Comparison of ENCODE assay signal across 8 cellular contexts in genomic region chr9:66830777-66831497, GRCh38.
DNase-seq lines count a peak whose midpoint lies in the region; ATAC-seq, FAIRE-seq and TF ChIP-seq lines count a peak whose summit lies in the region.
"Not testable (repeated sequence)": the region's sequence is repeated elsewhere in the genome, so short reads cannot be mapped to it uniquely, and the experiment has no call there.

No MANE protein-coding gene starts in this region.

- intact Hi-C loops in right cardiac atrium (cut with DNase I); HepG2 (cut with micrococcal nuclease; ENCODE audit: unreplicated experiment); sciatic nerve (cut with DNase I); aorta (cut with DNase I): not testable (repeated sequence)

- peak; percentile 46 for DNase-seq in coronary artery (ENCODE audit: low spot score)
- DNase-seq in right cardiac atrium = peak in 1 of 3 donors; percentile 46
- not testable (repeated sequence) for DNase-seq in HepG2 (ENCODE audit: low spot score); sciatic nerve (ENCODE audit: low spot score); stimulated activated naive CD8-positive, alpha-beta T cell treated with anti-CD3 and anti-CD28 coated beads, Interleukin-15, amount 100 ng/mL, for 72 hours
- DNase-seq in mesenteric fat pad (ENCODE audit: low spot score) = peak; percentile 60
- DNase-seq in aorta = peak in 1 of 2 donors; percentile 51

- peak; percentile 16 for ATAC-seq in gastroesophageal sphincter
- peak; percentile 21 to 51 for ATAC-seq in right cardiac atrium
- peak; percentile 28 for ATAC-seq in HepG2
- ATAC-seq in sciatic nerve = peak; percentile 22
- ATAC-seq in stimulated activated naive CD8-positive, alpha-beta T cell treated with anti-CD3 and anti-CD28 coated beads, Interleukin-15, amount 100 ng/mL, for 72 hours = peak; percentile 55
- peak; percentile 12 for ATAC-seq in aorta (ENCODE audit: low FRiP score)

- not testable (repeated sequence) for H4K20me1 ChIP-seq in HepG2 (ENCODE audit: insufficient read depth, low read length)

- H3K36me3 ChIP-seq in gastroesophageal sphincter; HepG2 (replicated peaks in 1 of 2; ENCODE audit: control insufficient read depth in 1 of 2, insufficient read depth in 2 of 2, low read length in 2 of 2); aorta (ENCODE audit: control insufficient read depth in 1 of 2, insufficient read depth in 2 of 2, low read length in 1 of 2): not testable (repeated sequence)

- WGBS in gastroesophageal sphincter (ENCODE audit: low coverage in 1 of 2), 2 donors = no CpG with 5 or more reads among the region's 34 CpGs
- WGBS in right cardiac atrium = 92% methylated on average over 16 of the region's 34 CpGs
- 93% methylated on average over 16 of the region's 34 CpGs for WGBS in HepG2 (ENCODE audit: low lambda C conversion rate)
- 92 to 94% methylated on average over 10 to 17 of the region's 34 CpGs for WGBS in aorta, 2 donors

- in situ Hi-C loops in HepG2 (cut with HindIII; ENCODE audit: extremely low pct_ligation_motif_present, low pct_unique_long_range_greater_than_20kb) = not testable (repeated sequence)

- H3K4me3 Mint-ChIP-seq in stimulated activated naive CD8-positive, alpha-beta T cell treated with anti-CD3 and anti-CD28 coated beads, Interleukin-15, amount 100 ng/mL, for 72 hours = not testable (repeated sequence)

- POLR2A ChIA-PET in HepG2 (lab: Yijun Ruan, JAX) = not testable (repeated sequence)

- not testable (repeated sequence) for H3K27me3 Mint-ChIP-seq in stimulated activated naive CD8-positive, alpha-beta T cell treated with anti-CD3 and anti-CD28 coated beads, Interleukin-15, amount 100 ng/mL, for 72 hours

- CTCF ChIA-PET in HepG2 (lab: Yijun Ruan, JAX; ENCODE audit: low intra/inter-chr PET ratio, low total read pairs) = not testable (repeated sequence)

- not testable (repeated sequence) for H3K27me3 ChIP-seq in gastroesophageal sphincter; right cardiac atrium (ENCODE audit: control insufficient read depth, insufficient read depth); HepG2 (ENCODE audit: control insufficient read depth in 1 of 2, insufficient read depth in 2 of 2, low read length in 2 of 2); aorta (ENCODE audit: control insufficient read depth in 1 of 2, insufficient read depth in 2 of 2, low read length in 1 of 2)

- H3K4me1 ChIP-seq in gastroesophageal sphincter; right cardiac atrium (ENCODE audit: control insufficient read depth, insufficient read depth, low read length); HepG2 (ENCODE audit: insufficient read depth, low read length); aorta (ENCODE audit: control insufficient read depth in 1 of 2, insufficient read depth in 2 of 2, low read length in 2 of 2): not testable (repeated sequence)

- not testable (repeated sequence) for BruUV-seq in HepG2 (replicated peaks; lab: Mats Ljungman, UMichigan)

- H3K4me3 ChIP-seq in coronary artery; gastroesophageal sphincter; right cardiac atrium (ENCODE audit: low read length); HepG2 (replicated peaks in 1 of 3; ENCODE audit: insufficient read depth in 1 of 3, low read depth in 2 of 3, low read length in 3 of 3); aorta (ENCODE audit: low read length in 2 of 2): not testable (repeated sequence)

- not testable (repeated sequence) for TF ChIP-seq CTCF in coronary artery (IDR thresholded peaks at IDR 0.05); gastroesophageal sphincter (IDR thresholded peaks at IDR 0.05); HepG2 (CRISPR knock-in tag; IDR thresholded peaks at IDR 0.05)

- not testable (repeated sequence) for H3K9me3 ChIP-seq in gastroesophageal sphincter; right cardiac atrium (ENCODE audit: control insufficient read depth, low read length); HepG2 (ENCODE audit: low read length); aorta (ENCODE audit: control insufficient read depth, low read length)

- TF ChIP-seq RAD21 in HepG2 (CRISPR knock-in tag; IDR thresholded peaks at IDR 0.05) = not testable (repeated sequence)

- TF ChIP-seq POLR2A in gastroesophageal sphincter (IDR thresholded peaks at IDR 0.05); HepG2 (IDR thresholded peaks at IDR 0.05; ENCODE audit: insufficient read depth in 1 of 2, low read depth in 2 of 2, low read length in 2 of 2): not testable (repeated sequence)

- not testable (repeated sequence) for H2AFZ ChIP-seq in HepG2 (ENCODE audit: low read length)

- H3K27ac Mint-ChIP-seq in stimulated activated naive CD8-positive, alpha-beta T cell treated with anti-CD3 and anti-CD28 coated beads, Interleukin-15, amount 100 ng/mL, for 72 hours = not testable (repeated sequence)

- not testable (repeated sequence) for H3K4me2 ChIP-seq in HepG2 (ENCODE audit: low read depth, low read length)

- not testable (repeated sequence) for H3K4me1 Mint-ChIP-seq in stimulated activated naive CD8-positive, alpha-beta T cell treated with anti-CD3 and anti-CD28 coated beads, Interleukin-15, amount 100 ng/mL, for 72 hours

- not testable (repeated sequence) for H3K9ac ChIP-seq in HepG2 (ENCODE audit: insufficient read depth, low read depth, low read length)

- H3K27ac ChIP-seq in coronary artery; gastroesophageal sphincter; right cardiac atrium (ENCODE audit: low read length); HepG2 (ENCODE audit: extremely low read length, insufficient read depth, low read length); aorta (ENCODE audit: low read depth in 1 of 2, low read length in 2 of 2): not testable (repeated sequence)

- H3K9me3 Mint-ChIP-seq in stimulated activated naive CD8-positive, alpha-beta T cell treated with anti-CD3 and anti-CD28 coated beads, Interleukin-15, amount 100 ng/mL, for 72 hours = not testable (repeated sequence)

- not testable (repeated sequence) for H3K79me2 ChIP-seq in HepG2 (ENCODE audit: insufficient read depth, low read length)

- not testable (repeated sequence) for TF ChIP-seq EP300 in gastroesophageal sphincter (IDR thresholded peaks at IDR 0.05); HepG2 (IDR thresholded peaks at IDR 0.05; ENCODE audit: low read depth in 2 of 2, low read length in 2 of 2); HepG2 (CRISPR knock-in tag; IDR thresholded peaks at IDR 0.05; ENCODE audit: borderline replicate concordance)

- FAIRE-seq in HepG2 (lab: Jason Lieb, UNC) = not testable (repeated sequence)
